Comparison of ENCODE assay signal across 9 cellular contexts in genomic region chr1:84299536-84300260, GRCh38. TPM values are rescaled to one million over a fixed set of nuclear protein-coding genes. Genes with fewer than 3 reads are reported as not detected.
DNase-seq lines count a peak whose midpoint lies in the region; ATAC-seq, FAIRE-seq and TF ChIP-seq lines count a peak whose summit lies in the region.
"Had no signal": no experiment of that assay in that cellular context is flagged by ENCODE, and none has a peak within 500 bp of the region (broad histone marks: within the 10 kb centered on the region; RNA-seq: fewer than 3 reads in every experiment).

No MANE protein-coding gene starts in this region.

- H4K20me1 ChIP-seq in astrocyte (ENCODE audit: insufficient read depth, low read length) = no peaks in the 10 kb centered on the region

- in situ Hi-C loops in ACHN (cut with HindIII; ENCODE audit: low pct_ligation_motif_present, low pct_unique_long_range_greater_than_20kb, low sequenced_read_pairs) = no loop called here

- H2AFZ ChIP-seq in astrocyte (ENCODE audit: low read depth, low read length) = peak overlapping the region; percentile 97

- H3K27me3 ChIP-seq in astrocyte (ENCODE audit: insufficient read depth, low read length) (no peaks in the 10 kb centered on the region), lung (ENCODE audit: control insufficient read depth, insufficient read depth) (no peaks in the 10 kb centered on the region), upper lobe of right lung (no peaks in the 10 kb centered on the region)

- H3K36me3 Mint-ChIP-seq in astrocyte (ENCODE audit: low read depth, unreplicated experiment) = no peaks in the 10 kb centered on the region

- H3K27ac ChIP-seq in astrocyte (ENCODE audit: low read depth, low read length) (peak overlapping the region; percentile 86), lung (ENCODE audit: low read depth in 1 of 2, low read length in 1 of 2) (peak overlapping the region; percentile 90 to 94), upper lobe of right lung (peak overlapping the region; percentile 89)

- intact Hi-C loops in upper lobe of right lung (cut with DNase I) = no loop called here

- ATAC-seq in lung (ENCODE audit: insufficient read depth, low FRiP score) (no peak), upper lobe of right lung (no peak), GM18517 (IDR thresholded peaks at IDR 0.05; ENCODE audit: unreplicated experiment) (no peak)

- TF ChIP-seq CTCF in astrocyte (IDR thresholded peaks at IDR 0.05; ENCODE audit: insufficient read depth, low read depth, low read length) = no peak
- TF ChIP-seq CTCF in lung (IDR thresholded peaks at IDR 0.05; ENCODE audit: control extremely low read depth, extremely low read depth) = no peak
- no peak for TF ChIP-seq CTCF in upper lobe of right lung (IDR thresholded peaks at IDR 0.05)

- H3K27me3 Mint-ChIP-seq in astrocyte (ENCODE audit: low read depth, unreplicated experiment) = no peaks in the 10 kb centered on the region

- 21 to 28% methylated on average over 4 of the region's 4 CpGs for WGBS in lung, 2 donors

- H3K4me3 ChIP-seq in astrocyte (ENCODE audit: insufficient read depth, low read depth, low read length) (peak overlapping the region; percentile 88), lung (peak overlapping the region; percentile 9), upper lobe of right lung (peak overlapping the region; percentile 93)

- H3K79me2 ChIP-seq in astrocyte (ENCODE audit: insufficient read depth, low read length) = no peaks in the 10 kb centered on the region

- no peak for FAIRE-seq in astrocyte (lab: Jason Lieb, UNC)
- FAIRE-seq: islet of Langerhans had no signal

- peaks cover 33% of the 10 kb centered on the region for H3K4me1 Mint-ChIP-seq in astrocyte (ENCODE audit: low read depth, unreplicated experiment)

- peak overlapping the region; percentile 87 for H3K4me3 Mint-ChIP-seq in astrocyte (ENCODE audit: unreplicated experiment)

- H3K36me3 ChIP-seq in astrocyte (ENCODE audit: insufficient read depth, low read length) = no peaks in the 10 kb centered on the region
- no peaks in the 10 kb centered on the region for H3K36me3 ChIP-seq in lung (ENCODE audit: control insufficient read depth in 2 of 2, insufficient read depth in 2 of 2, low read length in 2 of 2)
- no peaks in the 10 kb centered on the region for H3K36me3 ChIP-seq in upper lobe of right lung

- H3K4me2 ChIP-seq in astrocyte (ENCODE audit: low read length) = peak overlapping the region; percentile 92

- H3K9me3 ChIP-seq in astrocyte (ENCODE audit: insufficient read depth, low read depth, low read length) (peaks cover 2% of the 10 kb centered on the region), lung (ENCODE audit: control insufficient read depth in 2 of 2, insufficient read depth in 1 of 2, low read length in 1 of 2) (no peaks in the 10 kb centered on the region), upper lobe of right lung (no peaks in the 10 kb centered on the region)

- H3K4me1 ChIP-seq in astrocyte (ENCODE audit: insufficient read depth, low read length) (peaks cover 35% of the 10 kb centered on the region), lung (ENCODE audit: control insufficient read depth in 2 of 2, insufficient read depth in 2 of 2, low read length in 2 of 2) (peaks cover 3 to 20% of the 10 kb centered on the region in 2 donors), upper lobe of right lung (peaks cover 34% of the 10 kb centered on the region)

- peak; percentile 8 for DNase-seq in ACHN
- DNase-seq in HCEC 1CT = peak; percentile 11
- DNase-seq in astrocyte (ENCODE audit: low read depth) = no peak
- DNase-seq in lung (ENCODE audit: low spot score) = no peak
- DNase-seq in upper lobe of right lung = no peak
- DNase-seq in NCI-H345 (lab: John Stamatoyannopoulos, UW) = no peak
- DNase-seq in HUDEP-2 (lab: John Stamatoyannopoulos, UW; ENCODE audit: unreplicated experiment in 76 of 76) = no peak

- H3K27ac Mint-ChIP-seq in astrocyte (ENCODE audit: unreplicated experiment) = no peak overlapping the region

- peak overlapping the region; percentile 89 for H3K9ac ChIP-seq in astrocyte (ENCODE audit: low read length)

- peaks cover 5% of the 10 kb centered on the region for H3K9me3 Mint-ChIP-seq in astrocyte (ENCODE audit: unreplicated experiment)

RNA-seq across cellular contexts. Expression of gene SAMD13, which starts 1.8 kb away (rescaled TPM):
- 0.93 and 1.3 TPM in 2 replicates for total RNA-seq in astrocyte
- 1 to 10 TPM in 1 of 2 donors, under 1 TPM in 1; 0.89 to 3.4 TPM for total RNA-seq in lung
- polyA plus RNA-seq in lung = under 1 TPM; 0.30 to 0.41 TPM
- total RNA-seq in upper lobe of right lung = 1.6 TPM

Comparison
In these comparisons a context has a peak if more than half of its experiments do, and no peak if none do; other contexts are left out.
1. DNase-seq: peak in ACHN (single experiment) and HCEC 1CT (single experiment); none in astrocyte (single experiment), lung (single experiment), upper lobe of right lung (single experiment), NCI-H345 (single experiment) and HUDEP-2 (0 of 76).
2. H3K4me3 ChIP-seq: peak in every context shown above with its lines; median percentile 93 in upper lobe of right lung; 88 in astrocyte; 9 in lung.
3. Peak in every context shown above with its lines, with median percentiles within 50 percentile points of each other: H3K27ac ChIP-seq.